Comparison of ENCODE assay signal across 8 cellular contexts in genomic region chr17:76005263-76006149, GRCh38. TPM values are rescaled to one million over a fixed set of nuclear protein-coding genes. Genes with fewer than 3 reads are reported as not detected.
DNase-seq lines count a peak whose midpoint lies in the region; ATAC-seq and TF ChIP-seq lines count a peak whose summit lies in the region.

No MANE protein-coding gene starts in this region.

- CTCF ChIA-PET in mammary epithelial cell (lab: Charles Lee; ENCODE audit: low non-redundant PET) = interaction anchor here (0.6 to 0.7 kb wide), 2 partner anchors 65 to 100 kb away, joined by 3 read pairs; partner anchors contain the start of gene FBF1

- H3K4me3 ChIP-seq in WI38 (ENCODE audit: low read depth, low read length) (no peak overlapping the region), mammary epithelial cell (replicated peaks in 1 of 3; ENCODE audit: insufficient read depth in 1 of 3, low read depth in 2 of 3, low read length in 3 of 3) (no peak overlapping the region)

- H3K4me1 ChIP-seq in mammary epithelial cell (ENCODE audit: insufficient read depth, low read length) = no peaks in the 10 kb centered on the region

- no peak overlapping the region for H2AFZ ChIP-seq in mammary epithelial cell (ENCODE audit: low read depth, low read length)

- dilution Hi-C loops in mammary epithelial cell (cut with HindIII; ENCODE audit: low sequenced_read_pairs) = no loop called here

- H3K9ac ChIP-seq in mammary epithelial cell (ENCODE audit: insufficient read depth, low read length) = no peak overlapping the region

- ATAC-seq in left colon = peak; percentile 50
- ATAC-seq in GM18511 (IDR thresholded peaks at IDR 0.05; ENCODE audit: unreplicated experiment) = no peak

- H3K9me3 ChIP-seq in mammary epithelial cell (replicated peaks; ENCODE audit: insufficient read depth, low read length) = no peaks in the 10 kb centered on the region

- in situ Hi-C loops in mammary epithelial cell (cut with MboI; ENCODE audit: low sequenced_read_pairs in 2 of 2) = loop anchor here (5.0 kb wide), 1 partner anchor 98 kb away; no protein-coding TSS in a partner anchor

- no TSS peak for BruUV-seq in mammary epithelial cell (replicated peaks; lab: Mats Ljungman, UMichigan)

- no peaks in the 10 kb centered on the region for H3K79me2 ChIP-seq in mammary epithelial cell (ENCODE audit: insufficient read depth, low read length)

- TF ChIP-seq CTCF in WI38 (IDR thresholded peaks at IDR 0.05; ENCODE audit: low read depth, low read length) (peak; percentile 69), mammary epithelial cell (conservative IDR thresholded peaks at IDR 0.05 in 1 of 2, IDR thresholded peaks at IDR 0.05 in 1 of 2; ENCODE audit: extremely low read depth in 1 of 2, insufficient read depth in 1 of 2, low read depth in 1 of 2, low read length in 2 of 2) (peak; percentile 45 to 76)

- H4K20me1 ChIP-seq in mammary epithelial cell (ENCODE audit: insufficient read depth, low read length) = no peaks in the 10 kb centered on the region

- H3K4me2 ChIP-seq in mammary epithelial cell (ENCODE audit: insufficient read depth, low read depth, low read length) = no peak overlapping the region

- no peaks in the 10 kb centered on the region for H3K36me3 ChIP-seq in mammary epithelial cell (ENCODE audit: insufficient read depth, low read length)

- DNase-seq in NK-92 treated with Interleukin-12 subunit alpha and Interleukin-12 subunit beta, amount 100 ng/mL, for 24 hours (lab: John Stamatoyannopoulos, UW) = peak; percentile 58
- DNase-seq in NK-92 (lab: John Stamatoyannopoulos, UW; ENCODE audit: unreplicated experiment) (no peak), NCI-H2171 treated with DMSO at 0.1 percent for 48 hours (lab: John Stamatoyannopoulos, UW) (peak; percentile 94), mammary epithelial cell (peak; percentile 62), left colon (peak; percentile 78 to 91)
- DNase-seq in stimulated activated CD4-positive, alpha-beta T cell treated with anti-CD3 and anti-CD28 coated beads, Interleukin-4, amount 100 ng/mL, for 24 hours = peak; percentile 90

- H3K27me3 ChIP-seq in mammary epithelial cell (ENCODE audit: insufficient read depth, low read length) = no peaks in the 10 kb centered on the region

- 19% methylated on average over 10 of the region's 16 CpGs for WGBS in mammary epithelial cell (ENCODE audit: low coverage, missing lambda C conversion rate)

- intact Hi-C loops in mammary epithelial cell (cut with micrococcal nuclease) = loop anchor here (1.0 to 5.0 kb wide), 3 partner anchors 100 to 243 kb away; partner anchors contain the start of gene WBP2
- intact Hi-C loops in left colon (cut with DNase I, micrococcal nuclease) = loop anchor here in 1 of 2 donors (10.0 kb wide), 1 partner anchor 289 kb away; no protein-coding TSS in a partner anchor

- H3K27ac ChIP-seq in mammary epithelial cell (ENCODE audit: insufficient read depth, low read depth, low read length) = no peak overlapping the region

RNA-seq across cellular contexts. Expression of gene CDK3, which starts 4.9 kb away (rescaled TPM):
- total RNA-seq in mammary epithelial cell = 1 to 10 TPM; 1.0 to 3.8 TPM
- 2.7 TPM for polyA plus RNA-seq in mammary epithelial cell
- polyA minus RNA-seq in mammary epithelial cell = not detected
- 10 to 100 TPM; 10.1 to 12.4 TPM for total RNA-seq in left colon

RNA-seq across cellular contexts. Expression of gene EVPL, which starts 21.6 kb away (rescaled TPM):
- 1 to 10 TPM; 1.0 to 6.2 TPM for total RNA-seq in mammary epithelial cell
- polyA plus RNA-seq in mammary epithelial cell = 0.46 TPM
- 0.57 TPM for polyA minus RNA-seq in mammary epithelial cell
- 10 to 100 TPM; 18.9 to 28.5 TPM for total RNA-seq in left colon

RNA-seq across cellular contexts. Expression of gene TEN1, which starts 26.5 kb away (rescaled TPM):
- total RNA-seq in mammary epithelial cell (10 to 100 TPM; 17.5 to 18.3 TPM), left colon (10 to 100 TPM; 21.2 to 27.9 TPM)
- 20.9 TPM for polyA plus RNA-seq in mammary epithelial cell
- 30.0 TPM for polyA minus RNA-seq in mammary epithelial cell

RNA-seq across cellular contexts. Expression of gene ACOX1, which starts 26.5 kb away (rescaled TPM):
- 10 to 100 TPM; 37.7 to 88.0 TPM for total RNA-seq in mammary epithelial cell
- polyA plus RNA-seq in mammary epithelial cell = 28.3 TPM
- polyA minus RNA-seq in mammary epithelial cell = 166 TPM
- total RNA-seq in left colon = 100 to 1,000 TPM; 170 to 225 TPM
